Comparison of ENCODE assay signal across 18 cellular contexts in the genomic region with DNA sequence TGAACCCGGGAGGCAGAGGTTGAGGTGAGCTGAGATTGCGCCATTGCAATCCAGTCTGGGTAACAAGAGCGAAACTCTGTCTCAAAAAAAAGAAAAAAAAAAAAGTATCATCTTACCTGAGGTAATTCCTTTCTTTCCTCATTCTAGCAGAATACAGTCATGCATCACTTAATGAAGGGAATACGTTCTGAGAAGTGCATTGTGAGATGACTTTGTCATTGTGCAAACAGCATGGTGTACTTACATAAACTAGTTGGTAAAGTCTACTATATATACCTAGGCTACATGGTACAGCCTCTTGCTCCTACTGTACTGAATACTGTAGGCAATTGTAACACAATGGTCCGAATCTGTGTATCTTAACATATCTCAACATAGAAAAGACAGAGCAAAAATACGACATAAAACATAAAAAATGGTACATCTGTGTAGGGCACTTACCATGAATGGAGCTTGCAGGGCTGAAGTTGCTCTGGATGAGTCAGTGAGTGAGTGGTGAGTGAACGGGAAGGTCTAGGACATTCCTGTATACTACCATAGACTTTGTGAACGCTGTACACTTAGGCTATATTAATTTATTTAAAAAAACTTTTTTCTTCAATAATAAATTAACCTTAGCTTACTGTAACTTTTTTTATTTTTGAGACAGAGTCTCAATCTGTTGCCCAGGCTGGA.
"Had no signal": no experiment of that assay in that cellular context is flagged by ENCODE, and none has a peak within 500 bp of the region (broad histone marks: within the 10 kb centered on the region; RNA-seq: fewer than 3 reads in every experiment).

No MANE protein-coding gene starts in this region.

- H3K36me3 ChIP-seq: left ventricle myocardium inferior, prostate gland, upper lobe of right lung had no signal

- H3K4me3 Mint-ChIP-seq: activated CD4-positive, alpha-beta memory T cell treated with anti-CD3 and anti-CD28 coated beads for 36 hours; activated naive CD8-positive, alpha-beta T cell treated with anti-CD3 and anti-CD28 coated beads, Interleukin-2, amount 50 U/mL, for 24 hours; activated T-cell treated with anti-CD3 and anti-CD28 coated beads, Interleukin-2, amount 50 U/mL, for 72 hours; dendritic cell treated with granulocyte-macrophage colony-stimulating factor and Interleukin-4, amounts not matched to agents 40 ng/mL and 50 ng/mL, for 4 days; immature natural killer cell; nephron; stimulated activated naive CD8-positive, alpha-beta T cell treated with anti-CD3 and anti-CD28 coated beads, Interleukin-15, Interleukin-2, amounts not matched to agents 100 ng/mL and 50 ng/mL, for 24 hours had no signal

- DNase-seq: activated CD4-positive, alpha-beta memory T cell treated with anti-CD3 and anti-CD28 coated beads for 36 hours; activated CD4-positive, alpha-beta T cell treated with anti-CD3 and anti-CD28 coated beads for 1 hour; activated naive CD4-positive, alpha-beta T cell; activated naive CD8-positive, alpha-beta T cell treated with anti-CD3 and anti-CD28 coated beads, Interleukin-2, amount 50 U/mL, for 24 hours; activated T-cell treated with anti-CD3 and anti-CD28 coated beads, Interleukin-2, amount 50 U/mL, for 72 hours; cerebellar nuclear complex; glutamatergic neuron; immature natural killer cell; left ventricle myocardium inferior; mesendoderm; stimulated activated CD4-positive, alpha-beta T cell treated with anti-CD3 and anti-CD28 coated beads, Interleukin-2, amount 100 ng/mL, for 48 hours; stimulated activated CD8-positive, alpha-beta memory T cell treated with anti-CD3 and anti-CD28 coated beads, Interleukin-4, amount 100 ng/mL, for 48 hours; upper lobe of right lung had no signal

- H3K27ac Mint-ChIP-seq: activated CD4-positive, alpha-beta memory T cell treated with anti-CD3 and anti-CD28 coated beads for 36 hours; activated naive CD8-positive, alpha-beta T cell treated with anti-CD3 and anti-CD28 coated beads, Interleukin-2, amount 50 U/mL, for 24 hours; activated T-cell treated with anti-CD3 and anti-CD28 coated beads, Interleukin-2, amount 50 U/mL, for 72 hours; dendritic cell treated with granulocyte-macrophage colony-stimulating factor and Interleukin-4, amounts not matched to agents 40 ng/mL and 50 ng/mL, for 4 days; immature natural killer cell; nephron; stimulated activated naive CD8-positive, alpha-beta T cell treated with anti-CD3 and anti-CD28 coated beads, Interleukin-15, Interleukin-2, amounts not matched to agents 100 ng/mL and 50 ng/mL, for 24 hours had no signal

- H3K27me3 ChIP-seq: upper lobe of right lung had no signal

- H3K36me3 Mint-ChIP-seq: activated CD4-positive, alpha-beta memory T cell treated with anti-CD3 and anti-CD28 coated beads for 36 hours; immature natural killer cell had no signal

- H3K27me3 Mint-ChIP-seq: activated CD4-positive, alpha-beta memory T cell treated with anti-CD3 and anti-CD28 coated beads for 36 hours; dendritic cell treated with granulocyte-macrophage colony-stimulating factor and Interleukin-4, amounts not matched to agents 40 ng/mL and 50 ng/mL, for 4 days; stimulated activated naive CD8-positive, alpha-beta T cell treated with anti-CD3 and anti-CD28 coated beads, Interleukin-15, Interleukin-2, amounts not matched to agents 100 ng/mL and 50 ng/mL, for 24 hours had no signal

- H3K9me3 ChIP-seq: left ventricle myocardium inferior, prostate gland, upper lobe of right lung had no signal

- ATAC-seq: activated naive CD8-positive, alpha-beta T cell treated with anti-CD3 and anti-CD28 coated beads, Interleukin-2, amount 50 U/mL, for 24 hours; activated T-cell treated with anti-CD3 and anti-CD28 coated beads, Interleukin-2, amount 50 U/mL, for 72 hours; sciatic nerve; upper lobe of right lung had no signal

- H3K9me3 Mint-ChIP-seq: activated CD4-positive, alpha-beta memory T cell treated with anti-CD3 and anti-CD28 coated beads for 36 hours; activated naive CD8-positive, alpha-beta T cell treated with anti-CD3 and anti-CD28 coated beads, Interleukin-2, amount 50 U/mL, for 24 hours; activated T-cell treated with anti-CD3 and anti-CD28 coated beads, Interleukin-2, amount 50 U/mL, for 72 hours; dendritic cell treated with granulocyte-macrophage colony-stimulating factor and Interleukin-4, amounts not matched to agents 40 ng/mL and 50 ng/mL, for 4 days; immature natural killer cell; nephron; stimulated activated naive CD8-positive, alpha-beta T cell treated with anti-CD3 and anti-CD28 coated beads, Interleukin-15, Interleukin-2, amounts not matched to agents 100 ng/mL and 50 ng/mL, for 24 hours had no signal

- H3K4me1 Mint-ChIP-seq: activated naive CD8-positive, alpha-beta T cell treated with anti-CD3 and anti-CD28 coated beads, Interleukin-2, amount 50 U/mL, for 24 hours; immature natural killer cell had no signal

- H3K27ac ChIP-seq: left ventricle myocardium inferior, prostate gland, upper lobe of right lung had no signal

- H3K4me3 ChIP-seq: left ventricle myocardium inferior, prostate gland, upper lobe of right lung had no signal

- H3K4me1 ChIP-seq: left ventricle myocardium inferior, prostate gland, upper lobe of right lung had no signal
